8 cellular contexts compared by ENCODE assay signal in genomic region chr16:50273888-50274770, GRCh38.
DNase-seq lines count a peak whose midpoint lies in the region; ATAC-seq and TF ChIP-seq lines count a peak whose summit lies in the region.

No MANE protein-coding gene starts in this region.

- TF ChIP-seq CTCF in coronary artery (IDR thresholded peaks at IDR 0.05) = no peak

- DNase-seq in T follicular helper cell (ENCODE audit: low read depth) (peak; percentile 23), coronary artery (ENCODE audit: low spot score) (no peak), OCI-M2 (lab: John Stamatoyannopoulos, UW; ENCODE audit: unreplicated experiment) (no peak), amniotic stem cell (lab: John Stamatoyannopoulos, UW) (no peak), NCI-H1417 treated with DMSO at 0.1 percent for 48 hours (lab: John Stamatoyannopoulos, UW) (no peak)
- peak; percentile 26 for DNase-seq in stimulated activated CD4-positive, alpha-beta T cell treated with anti-CD3 and anti-CD28 coated beads, Interleukin-2, amount 100 ng/mL, for 4 hours (ENCODE audit: low read depth)

- ATAC-seq in GM19023 (IDR thresholded peaks at IDR 0.05; ENCODE audit: unreplicated experiment) (peak; percentile 65), HG02981 (IDR thresholded peaks at IDR 0.05; ENCODE audit: unreplicated experiment) (peak; percentile 67)

- H3K27ac ChIP-seq in coronary artery = peak overlapping the region; percentile 27 to 81

- H3K4me3 ChIP-seq in coronary artery = peak overlapping the region; percentile 57

Comparison
In these comparisons a context has a peak if more than half of its experiments do, and no peak if none do; other contexts are left out.
1. DNase-seq: peak in T follicular helper cell (single experiment) and stimulated activated CD4-positive, alpha-beta T cell treated with anti-CD3 and anti-CD28 coated beads, Interleukin-2, amount 100 ng/mL, for 4 hours (single experiment); none in coronary artery (single experiment), OCI-M2 (single experiment), amniotic stem cell (single experiment) and NCI-H1417 treated with DMSO at 0.1 percent for 48 hours (single experiment).